ENCODE assay signal across 24 cellular contexts in the genomic region with DNA sequence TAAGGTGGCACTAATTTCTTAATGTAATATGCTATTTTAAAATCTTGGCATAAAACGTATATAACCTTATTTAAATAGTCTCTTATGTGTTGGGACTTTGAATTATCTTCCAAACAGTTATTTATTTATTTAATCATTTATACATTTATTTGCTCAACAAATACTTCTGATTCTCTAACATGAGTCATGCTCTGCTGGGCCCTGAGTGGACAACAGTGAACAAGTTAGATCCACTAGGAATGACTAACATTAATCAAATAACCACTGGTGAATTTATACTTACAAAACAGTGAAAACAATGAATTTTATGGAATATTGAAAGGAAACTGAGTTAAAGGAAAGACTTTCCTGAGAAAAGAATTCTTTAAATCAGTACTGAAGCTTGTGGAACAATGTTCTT.
DNase-seq lines count a peak whose midpoint lies in the region; ATAC-seq, FAIRE-seq and TF ChIP-seq lines count a peak whose summit lies in the region.
"Had no signal": no experiment of that assay in that cellular context is flagged by ENCODE, and none has a peak within 500 bp of the region (broad histone marks: within the 10 kb centered on the region; RNA-seq: fewer than 3 reads in every experiment).

No MANE protein-coding gene starts in this region.

- no peaks in the 10 kb centered on the region for H4K20me1 ChIP-seq in PC-3 (ENCODE audit: low read length)
- H4K20me1 ChIP-seq in fibroblast of lung (ENCODE audit: control insufficient read depth, extremely low read depth, insufficient read depth, low read length): no peaks in the 10 kb centered on the region

- no peak overlapping the region for H3K4me3 Mint-ChIP-seq in natural killer cell treated with Interleukin-12 subunit alpha and Interleukin-12 subunit beta and Interleukin-15 and Interleukin-18, amount 100 ng/mL, for 72 hours
- H3K4me3 Mint-ChIP-seq: GM23338 had no signal

- H3K9me2 ChIP-seq in PC-3 (replicated peaks; ENCODE audit: low read length): no peaks in the 10 kb centered on the region

- H3K4me3 ChIP-seq in PC-3 (ENCODE audit: low read length) (no peak overlapping the region), fibroblast of lung (replicated peaks in 1 of 4; ENCODE audit: control extremely low read depth in 1 of 4, insufficient read depth in 1 of 4, low read depth in 3 of 4, low read length in 4 of 4) (no peak overlapping the region)
- H3K4me3 ChIP-seq: GM12878, GM23338, SJCRH30 had no signal

- H3K27ac ChIP-seq in PC-3 (ENCODE audit: low read length) (peak overlapping the region; percentile 56), fibroblast of lung (ENCODE audit: insufficient read depth, low read length) (no peak overlapping the region)
- H3K27ac ChIP-seq: KMS-11, SJCRH30 had no signal

- H3K36me3 ChIP-seq in PC-3 (ENCODE audit: low read depth, low read length) (no peaks in the 10 kb centered on the region), fibroblast of lung (ENCODE audit: control insufficient read depth, insufficient read depth, low read length) (no peaks in the 10 kb centered on the region)
- H3K36me3 ChIP-seq: BE2C, SJCRH30 had no signal

- no peak overlapping the region for H3K9ac ChIP-seq in PC-3 (ENCODE audit: low read length)
- no peak overlapping the region for H3K9ac ChIP-seq in fibroblast of lung (ENCODE audit: insufficient read depth, low read length)
- H3K9ac ChIP-seq: KMS-11 had no signal

- H3K4me1 Mint-ChIP-seq in natural killer cell treated with Interleukin-12 subunit alpha and Interleukin-12 subunit beta and Interleukin-15 and Interleukin-18, amount 100 ng/mL, for 72 hours (ENCODE audit: low read depth in 2 of 2): no peaks in the 10 kb centered on the region
- H3K4me1 Mint-ChIP-seq: GM23338 had no signal

- H3K27me3 Mint-ChIP-seq in natural killer cell treated with Interleukin-12 subunit alpha and Interleukin-12 subunit beta and Interleukin-15 and Interleukin-18, amount 100 ng/mL, for 72 hours: no peaks in the 10 kb centered on the region

- DNase-seq in DMS53 (lab: John Stamatoyannopoulos, UW) (peak; percentile 82), PC-3 (peak; percentile 66), astrocyte of the hippocampus (ENCODE audit: low read depth, low spot score) (peak; percentile 8), fibroblast of lung (ENCODE audit: low read depth in 2 of 2) (peak; percentile 60 to 68), RCC 7860 (ENCODE audit: low spot score) (no peak), NCI-H226 (no peak), activated gamma-delta T cell treated with Interleukin-2 at 50 U/mL for 16 hours (no peak)
- DNase-seq in natural killer cell treated with Interleukin-12 subunit alpha and Interleukin-12 subunit beta and Interleukin-15 and Interleukin-18, amount 100 ng/mL, for 72 hours (ENCODE audit: low spot score): no peak
- DNase-seq: BE2C; DND-41; NCI-H1048; NCI-H1417 treated with DMSO at 0.1 percent for 48 hours; NCI-H187 treated with DMSO at 0.1 percent for 48 hours; NCI-H345; NCI-H524; NCI-H774; NK-92 treated with Interleukin-12 subunit alpha and Interleukin-12 subunit beta, amount 100 ng/mL, for 24 hours; SJCRH30 had no signal

- H3K27me3 ChIP-seq in PC-3 (ENCODE audit: low read length) (no peaks in the 10 kb centered on the region), fibroblast of lung (ENCODE audit: control insufficient read depth, insufficient read depth, low read length) (no peaks in the 10 kb centered on the region)
- H3K27me3 ChIP-seq: BE2C, SJCRH30 had no signal

- H3K79me2 ChIP-seq in PC-3 (ENCODE audit: low read length) (no peaks in the 10 kb centered on the region), fibroblast of lung (ENCODE audit: control insufficient read depth, insufficient read depth, low read length) (no peaks in the 10 kb centered on the region)

- H3K27ac Mint-ChIP-seq in natural killer cell treated with Interleukin-12 subunit alpha and Interleukin-12 subunit beta and Interleukin-15 and Interleukin-18, amount 100 ng/mL, for 72 hours: no peak overlapping the region
- H3K27ac Mint-ChIP-seq: GM23338 had no signal

- FAIRE-seq in RCC 7860 (lab: Jason Lieb, UNC): no peak
- FAIRE-seq: GM12878, HTR-8/SVneo had no signal

- CTCF ChIA-PET in PC-3 (lab: Charles Lee): no interaction called here

- no TSS peak for BruUV-seq in PC-3 (replicated peaks; lab: Mats Ljungman, UMichigan)

- peak overlapping the region; percentile 23; the same call in 1 of the 2 replicates for H2AFZ ChIP-seq in PC-3 (ENCODE audit: low read length)
- H2AFZ ChIP-seq in fibroblast of lung (ENCODE audit: low read length): no peak overlapping the region
- H2AFZ ChIP-seq: GM23338 had no signal

- TF ChIP-seq CTCF in PC-3 (conservative IDR thresholded peaks at IDR 0.05; ENCODE audit: low read depth, low read length) (no peak), fibroblast of lung (conservative IDR thresholded peaks at IDR 0.05 in 1 of 2, IDR thresholded peaks at IDR 0.05 in 1 of 2; ENCODE audit: low read depth in 1 of 2, low read length in 2 of 2) (no peak)

- H3K9me3 ChIP-seq in PC-3 (ENCODE audit: low read length) (no peaks in the 10 kb centered on the region), fibroblast of lung (ENCODE audit: control insufficient read depth, insufficient read depth, low read depth, low read length) (no peaks in the 10 kb centered on the region)
- H3K9me3 ChIP-seq: BE2C, SJCRH30 had no signal

- peaks cover 13% of the 10 kb centered on the region for H3K4me1 ChIP-seq in PC-3 (ENCODE audit: insufficient read depth, low read length)
- no peaks in the 10 kb centered on the region for H3K4me1 ChIP-seq in fibroblast of lung (ENCODE audit: control insufficient read depth, extremely low read depth, insufficient read depth, low read length)
- H3K4me1 ChIP-seq: BE2C, SJCRH30 had no signal

- intact Hi-C loops in PC-3 (cut with micrococcal nuclease): no loop called here

- no peaks in the 10 kb centered on the region for H3F3A ChIP-seq in PC-3 (ENCODE audit: low read length, unreplicated experiment)

- peak overlapping the region; percentile 56 for H3K4me2 ChIP-seq in PC-3 (ENCODE audit: low read length)
- no peak overlapping the region for H3K4me2 ChIP-seq in fibroblast of lung (ENCODE audit: extremely low read depth, insufficient read depth, low read length)
- H3K4me2 ChIP-seq: GM23338, KMS-11 had no signal

- no peaks in the 10 kb centered on the region for H3K36me3 Mint-ChIP-seq in natural killer cell treated with Interleukin-12 subunit alpha and Interleukin-12 subunit beta and Interleukin-15 and Interleukin-18, amount 100 ng/mL, for 72 hours

- H3K9me3 Mint-ChIP-seq in natural killer cell treated with Interleukin-12 subunit alpha and Interleukin-12 subunit beta and Interleukin-15 and Interleukin-18, amount 100 ng/mL, for 72 hours: peaks cover 14% of the 10 kb centered on the region
- H3K9me3 Mint-ChIP-seq: GM23338 had no signal

- POLR2A ChIA-PET in PC-3 (lab: Charles Lee; ENCODE audit: unreplicated experiment): no interaction called here

- peak; percentile 99 for ATAC-seq in PC-3
- ATAC-seq in natural killer cell treated with Interleukin-12 subunit alpha and Interleukin-12 subunit beta and Interleukin-15 and Interleukin-18, amount 100 ng/mL, for 72 hours: no peak
- ATAC-seq: GM12878, GM23338, HCT116, Panc1 had no signal

Comparison
In these comparisons a context has a peak if more than half of its experiments do, and no peak if none do; other contexts are left out.
1. DNase-seq: peak in DMS53 (single experiment), PC-3 (single experiment), astrocyte of the hippocampus (single experiment) and fibroblast of lung (2 of 2); none in RCC 7860 (single experiment), NCI-H226 (single experiment), natural killer cell treated with Interleukin-12 subunit alpha and Interleukin-12 subunit beta and Interleukin-15 and Interleukin-18, amount 100 ng/mL, for 72 hours (single experiment) and activated gamma-delta T cell treated with Interleukin-2 at 50 U/mL for 16 hours (single experiment).